Comparison of ENCODE assay signal across 20 cellular contexts in genomic region chr9:91886433-91887031, GRCh38.
DNase-seq lines count a peak whose midpoint lies in the region; ATAC-seq and TF ChIP-seq lines count a peak whose summit lies in the region.
"Had no signal": no experiment of that assay in that cellular context is flagged by ENCODE, and none has a peak within 500 bp of the region (broad histone marks: within the 10 kb centered on the region; RNA-seq: fewer than 3 reads in every experiment).

No MANE protein-coding gene starts in this region.

- H3K4me3 ChIP-seq in Caco-2 (ENCODE audit: low read depth, low read length), result no peak overlapping the region
- H3K4me3 ChIP-seq in esophagus muscularis mucosa, result no peak overlapping the region
- H3K4me3 ChIP-seq: SJSA1 had no signal

- peak overlapping the region; percentile 33 for H3K4me3 Mint-ChIP-seq in Caco-2 (ENCODE audit: unreplicated experiment)
- H3K4me3 Mint-ChIP-seq in nephron progenitor cell, result peak overlapping the region; percentile 76
- H3K4me3 Mint-ChIP-seq: activated CD4-positive, alpha-beta T cell treated with anti-CD3 and anti-CD28 coated beads, Interleukin-2, amount 10 ng/mL, durations not matched to agents 24 days and 14 days; CD4-positive, alpha-beta memory T cell; stimulated activated naive CD8-positive, alpha-beta T cell treated with anti-CD3 and anti-CD28 coated beads, Interleukin-15, amount 100 ng/mL, for 72 hours had no signal

- H3K27ac Mint-ChIP-seq in Caco-2 (ENCODE audit: unreplicated experiment) (no peak overlapping the region), nephron progenitor cell (peak overlapping the region; percentile 94)
- H3K27ac Mint-ChIP-seq: activated CD4-positive, alpha-beta T cell treated with anti-CD3 and anti-CD28 coated beads, Interleukin-2, amount 10 ng/mL, durations not matched to agents 24 days and 14 days; CD4-positive, alpha-beta memory T cell; stimulated activated naive CD8-positive, alpha-beta T cell treated with anti-CD3 and anti-CD28 coated beads, Interleukin-15, amount 100 ng/mL, for 72 hours had no signal

- no peak for TF ChIP-seq EP300 in esophagus muscularis mucosa (IDR thresholded peaks at IDR 0.05)

- no peaks in the 10 kb centered on the region for H3K27me3 ChIP-seq in Caco-2 (replicated peaks; ENCODE audit: control insufficient read depth, insufficient read depth, low read length)
- peaks cover 8% of the 10 kb centered on the region for H3K27me3 ChIP-seq in foreskin keratinocyte
- H3K27me3 ChIP-seq in esophagus muscularis mucosa, result no peaks in the 10 kb centered on the region
- H3K27me3 ChIP-seq: SJSA1 had no signal

- TF ChIP-seq POLR2A in erythroblast (IDR thresholded peaks at IDR 0.05; ENCODE audit: low read length) (no peak), esophagus muscularis mucosa (IDR thresholded peaks at IDR 0.05; ENCODE audit: low read depth) (no peak)

- BruUV-seq in Caco-2 (replicated peaks; lab: Mats Ljungman, UMichigan), result no TSS peak

- intact Hi-C loops in Caco-2 (cut with micrococcal nuclease; ENCODE audit: unreplicated experiment) (no loop called here), esophagus muscularis mucosa (cut with DNase I) (no loop called here)

- H3K4me1 ChIP-seq in Caco-2, result no peaks in the 10 kb centered on the region
- no peaks in the 10 kb centered on the region for H3K4me1 ChIP-seq in foreskin keratinocyte
- H3K4me1 ChIP-seq in esophagus muscularis mucosa, result peaks cover 0 to 63% (median 48%) of the 10 kb centered on the region in 4 donors
- H3K4me1 ChIP-seq: SJSA1 had no signal

- TF ChIP-seq CTCF in Caco-2 (IDR thresholded peaks at IDR 0.05; ENCODE audit: insufficient read depth in 1 of 2, low read depth in 1 of 2, low read length in 1 of 2, severe bottlenecking in 1 of 2, unreplicated experiment in 1 of 2), result no peak
- no peak for TF ChIP-seq CTCF in foreskin keratinocyte (conservative IDR thresholded peaks at IDR 0.05)
- no peak for TF ChIP-seq CTCF in nephron progenitor cell (IDR thresholded peaks at IDR 0.05)
- no peak for TF ChIP-seq CTCF in esophagus muscularis mucosa (IDR thresholded peaks at IDR 0.05)

- DNase-seq in Caco-2 (peak in 1 of 2 experiments; percentile 47), NCI-H2227 treated with DMSO at 0.1 percent for 48 hours (lab: John Stamatoyannopoulos, UW) (peak; percentile 45), foreskin keratinocyte (no peak), nephron progenitor cell (peak; percentile 66), DMS153 treated with DMSO at 0.1 percent for 48 hours (lab: John Stamatoyannopoulos, UW; ENCODE audit: unreplicated experiment) (no peak), erythroblast (lab: John Stamatoyannopoulos, UW) (no peak), esophagus muscularis mucosa (ENCODE audit: extremely low spot score) (no peak)
- DNase-seq: activated CD4-positive, alpha-beta T cell treated with anti-CD3 and anti-CD28 coated beads, Interleukin-2, amount 10 ng/mL, durations not matched to agents 24 days and 14 days; activated naive CD4-positive, alpha-beta T cell; anterior cingulate cortex; CD4-positive, alpha-beta memory T cell; DND-41; midbrain; NCI-H1694; NCI-H524 treated with DMSO at 0.1 percent for 48 hours; nucleus accumbens; right cardiac atrium; stimulated activated naive CD8-positive, alpha-beta T cell treated with anti-CD3 and anti-CD28 coated beads, Interleukin-15, amount 100 ng/mL, for 72 hours had no signal

- no peaks in the 10 kb centered on the region for H3K36me3 Mint-ChIP-seq in Caco-2 (ENCODE audit: insufficient read depth, unreplicated experiment)
- peaks cover 34% of the 10 kb centered on the region for H3K36me3 Mint-ChIP-seq in nephron progenitor cell (ENCODE audit: low read depth)
- H3K36me3 Mint-ChIP-seq: CD4-positive, alpha-beta memory T cell had no signal

- H3K36me3 ChIP-seq in Caco-2 (ENCODE audit: control insufficient read depth, insufficient read depth, low read length) (no peaks in the 10 kb centered on the region), esophagus muscularis mucosa (no peaks in the 10 kb centered on the region)
- H3K36me3 ChIP-seq: SJSA1 had no signal

- ATAC-seq in foreskin keratinocyte (peak; percentile 11), GM18870 (IDR thresholded peaks at IDR 0.05; ENCODE audit: unreplicated experiment) (no peak)
- ATAC-seq: stimulated activated naive CD8-positive, alpha-beta T cell treated with anti-CD3 and anti-CD28 coated beads, Interleukin-15, amount 100 ng/mL, for 72 hours had no signal

- no peaks in the 10 kb centered on the region for H3K4me1 Mint-ChIP-seq in Caco-2 (ENCODE audit: low read depth, unreplicated experiment)
- peaks cover 91% of the 10 kb centered on the region for H3K4me1 Mint-ChIP-seq in nephron progenitor cell
- H3K4me1 Mint-ChIP-seq: activated CD4-positive, alpha-beta T cell treated with anti-CD3 and anti-CD28 coated beads, Interleukin-2, amount 10 ng/mL, durations not matched to agents 24 days and 14 days; CD4-positive, alpha-beta memory T cell; stimulated activated naive CD8-positive, alpha-beta T cell treated with anti-CD3 and anti-CD28 coated beads, Interleukin-15, amount 100 ng/mL, for 72 hours had no signal

- H3K27ac ChIP-seq in foreskin keratinocyte (no peak overlapping the region), esophagus muscularis mucosa (replicated peaks in 1 of 4) (no peak overlapping the region)
- H3K27ac ChIP-seq: SJSA1 had no signal

- 67% methylated on average over 28 of the region's 30 CpGs for WGBS in esophagus muscularis mucosa

- POLR2A ChIA-PET in Caco-2 (lab: Charles Lee), result no interaction called here

- H3K27me3 Mint-ChIP-seq in Caco-2 (ENCODE audit: insufficient read depth, unreplicated experiment), result no peaks in the 10 kb centered on the region
- H3K27me3 Mint-ChIP-seq in nephron progenitor cell (ENCODE audit: low read depth, poor library complexity), result no peaks in the 10 kb centered on the region

- H3K9me3 ChIP-seq in Caco-2 (no peaks in the 10 kb centered on the region), esophagus muscularis mucosa (no peaks in the 10 kb centered on the region)
- H3K9me3 ChIP-seq: SJSA1 had no signal

- CTCF ChIA-PET in Caco-2 (lab: Charles Lee), result interaction anchor here (0.6 kb wide), 1 partner anchor 214 kb away, joined by 3 read pairs; no protein-coding TSS in a partner anchor

- H3K9me3 Mint-ChIP-seq in Caco-2 (ENCODE audit: unreplicated experiment) (no peaks in the 10 kb centered on the region), nephron progenitor cell (peaks cover 9% of the 10 kb centered on the region)
- H3K9me3 Mint-ChIP-seq: activated CD4-positive, alpha-beta T cell treated with anti-CD3 and anti-CD28 coated beads, Interleukin-2, amount 10 ng/mL, durations not matched to agents 24 days and 14 days; CD4-positive, alpha-beta memory T cell; stimulated activated naive CD8-positive, alpha-beta T cell treated with anti-CD3 and anti-CD28 coated beads, Interleukin-15, amount 100 ng/mL, for 72 hours had no signal

Comparison
In these comparisons a context has a peak if more than half of its experiments do, and no peak if none do; other contexts are left out.
1. DNase-seq: peak in NCI-H2227 treated with DMSO at 0.1 percent for 48 hours (single experiment) and nephron progenitor cell (single experiment); none in foreskin keratinocyte (0 of 2), DMS153 treated with DMSO at 0.1 percent for 48 hours (single experiment), erythroblast (0 of 2) and esophagus muscularis mucosa (single experiment).